In genomic region chrX:44733931-44734330, GRCh38 we compare ENCODE assay signal across 22 cellular contexts.
DNase-seq lines count a peak whose midpoint lies in the region; ATAC-seq and TF ChIP-seq lines count a peak whose summit lies in the region.
"Had no signal": no experiment of that assay in that cellular context is flagged by ENCODE, and none has a peak within 500 bp of the region (broad histone marks: within the 10 kb centered on the region; RNA-seq: fewer than 3 reads in every experiment).

No MANE protein-coding gene starts in this region.

- no peak overlapping the region for H3K4me3 Mint-ChIP-seq in stimulated activated naive B cell treated with anti-CD40 and anti-IgM and Interleukin-4, amounts not matched to agents 10 μg/mL and 1 μg/mL and 100 μg/mL, for 72 hours
- H3K4me3 Mint-ChIP-seq: CD4-positive, alpha-beta T cell; H9 had no signal

- no peaks in the 10 kb centered on the region for H3K4me1 Mint-ChIP-seq in stimulated activated naive B cell treated with anti-CD40 and anti-IgM and Interleukin-4, amounts not matched to agents 10 μg/mL and 1 μg/mL and 100 μg/mL, for 72 hours
- H3K4me1 Mint-ChIP-seq: H9 had no signal

- no peaks in the 10 kb centered on the region for H3K79me2 ChIP-seq in fibroblast of lung (ENCODE audit: control insufficient read depth, insufficient read depth, low read length)

- no peak overlapping the region for H3K27ac Mint-ChIP-seq in stimulated activated naive B cell treated with anti-CD40 and anti-IgM and Interleukin-4, amounts not matched to agents 10 μg/mL and 1 μg/mL and 100 μg/mL, for 72 hours
- H3K27ac Mint-ChIP-seq: CD4-positive, alpha-beta T cell; H9 had no signal

- H3K9me3 Mint-ChIP-seq in stimulated activated naive B cell treated with anti-CD40 and anti-IgM and Interleukin-4, amounts not matched to agents 10 μg/mL and 1 μg/mL and 100 μg/mL, for 72 hours, result peaks cover 0 to 1% of the 10 kb centered on the region in 2 donors
- H3K9me3 Mint-ChIP-seq: CD4-positive, alpha-beta T cell had no signal

- peaks cover 0 to 4% of the 10 kb centered on the region in 2 donors for H3K27me3 Mint-ChIP-seq in stimulated activated naive B cell treated with anti-CD40 and anti-IgM and Interleukin-4, amounts not matched to agents 10 μg/mL and 1 μg/mL and 100 μg/mL, for 72 hours
- H3K27me3 Mint-ChIP-seq: CD4-positive, alpha-beta T cell had no signal

- no peak for TF ChIP-seq CTCF in fibroblast of lung (conservative IDR thresholded peaks at IDR 0.05 in 1 of 2, IDR thresholded peaks at IDR 0.05 in 1 of 2; ENCODE audit: low read depth in 1 of 2, low read length in 2 of 2)

- no peak overlapping the region for H3K4me3 ChIP-seq in fibroblast of lung (replicated peaks in 1 of 4; ENCODE audit: control extremely low read depth in 1 of 4, insufficient read depth in 1 of 4, low read depth in 3 of 4, low read length in 4 of 4)
- H3K4me3 ChIP-seq: SK-N-MC had no signal

- H3K9me3 ChIP-seq in fibroblast of lung (ENCODE audit: control insufficient read depth, insufficient read depth, low read depth, low read length), result no peaks in the 10 kb centered on the region

- no peak overlapping the region for H2AFZ ChIP-seq in fibroblast of lung (ENCODE audit: low read length)

- no peaks in the 10 kb centered on the region for H3K4me1 ChIP-seq in fibroblast of lung (ENCODE audit: control insufficient read depth, extremely low read depth, insufficient read depth, low read length)

- H3K9ac ChIP-seq in fibroblast of lung (ENCODE audit: insufficient read depth, low read length), result no peak overlapping the region

- peak; percentile 71 for DNase-seq in ELR (ENCODE audit: low read depth)
- peak; percentile 9 for DNase-seq in NCI-H226
- peak; percentile 1 to 6 for DNase-seq in fibroblast of lung (ENCODE audit: low read depth in 2 of 2)
- no peak for DNase-seq in stimulated activated naive B cell treated with anti-CD40 and anti-IgM and Interleukin-4, amounts not matched to agents 10 μg/mL and 1 μg/mL and 100 μg/mL, for 72 hours
- DNase-seq in retina, result no peak
- DNase-seq: Calu3; CD4-positive, alpha-beta T cell; DMS53; H9; Karpas-422; MM.1S; NCI-H1092 treated with DMSO at 0.1 percent for 48 hours; NCI-H146; NCI-H2029 treated with DMSO at 0.1 percent for 48 hours; NCI-H2171; NCI-H446 treated with DMSO at 0.1 percent for 48 hours; SHP77 had no signal

- no peak for ATAC-seq in GM18858 (IDR thresholded peaks at IDR 0.05; ENCODE audit: unreplicated experiment)
- ATAC-seq in stimulated activated naive B cell treated with anti-CD40 and anti-IgM and Interleukin-4, amounts not matched to agents 10 μg/mL and 1 μg/mL and 100 μg/mL, for 72 hours (replicated peaks), result no peak
- no peak for ATAC-seq in HG02970 (IDR thresholded peaks at IDR 0.05; ENCODE audit: low FRiP score, unreplicated experiment)

- H3K36me3 Mint-ChIP-seq in stimulated activated naive B cell treated with anti-CD40 and anti-IgM and Interleukin-4, amounts not matched to agents 10 μg/mL and 1 μg/mL and 100 μg/mL, for 72 hours, result no peaks in the 10 kb centered on the region
- H3K36me3 Mint-ChIP-seq: IgD-negative memory B cell had no signal

- no peaks in the 10 kb centered on the region for H3K27me3 ChIP-seq in fibroblast of lung (ENCODE audit: control insufficient read depth, insufficient read depth, low read length)

- H3K36me3 ChIP-seq in fibroblast of lung (ENCODE audit: control insufficient read depth, insufficient read depth, low read length), result no peaks in the 10 kb centered on the region

- no peak overlapping the region for H3K27ac ChIP-seq in fibroblast of lung (ENCODE audit: insufficient read depth, low read length)
- H3K27ac ChIP-seq: HL-60, SK-N-MC had no signal

- no peaks in the 10 kb centered on the region for H4K20me1 ChIP-seq in fibroblast of lung (ENCODE audit: control insufficient read depth, extremely low read depth, insufficient read depth, low read length)

- H3K4me2 ChIP-seq in fibroblast of lung (ENCODE audit: extremely low read depth, insufficient read depth, low read length), result no peak overlapping the region

Comparison
In these comparisons a context has a peak if more than half of its experiments do, and no peak if none do; other contexts are left out.
1. DNase-seq: peak in ELR (single experiment), NCI-H226 (single experiment) and fibroblast of lung (2 of 2); none in stimulated activated naive B cell treated with anti-CD40 and anti-IgM and Interleukin-4, amounts not matched to agents 10 μg/mL and 1 μg/mL and 100 μg/mL, for 72 hours (single experiment) and retina (single experiment).